Comparison of ENCODE assay signal across 7 cellular contexts in the genomic region with DNA sequence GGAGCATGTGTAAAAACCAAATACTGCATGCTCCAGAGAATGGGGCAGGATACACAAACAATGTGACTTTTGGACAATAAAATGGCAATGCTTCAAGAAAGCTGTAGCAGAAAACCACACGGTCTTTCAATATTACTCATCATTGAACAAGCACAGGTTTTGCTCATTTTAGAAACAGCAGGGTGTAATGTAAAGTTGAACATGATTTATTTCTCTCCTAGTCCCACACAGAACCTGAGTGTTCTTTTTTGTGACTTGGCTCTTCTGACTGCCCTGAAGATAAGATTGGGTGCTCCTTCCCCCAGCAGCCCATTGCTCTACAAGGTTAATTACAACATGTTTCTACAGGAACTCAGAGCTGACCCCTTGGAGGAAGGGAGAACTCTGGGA. TPM values are rescaled to one million over a fixed set of nuclear protein-coding genes. Genes with fewer than 3 reads are reported as not detected.
DNase-seq lines count a peak whose midpoint lies in the region; ATAC-seq lines count a peak whose summit lies in the region.
"Not testable (repeated sequence)": the region's sequence is repeated elsewhere in the genome, so short reads cannot be mapped to it uniquely, and the experiment has no call there.

No MANE protein-coding gene starts in this region.

- POLR2A ChIA-PET in activated CD4-positive, alpha-beta memory T cell treated with anti-CD3 and anti-CD28 coated beads, Interleukin-2, amount 10 ng/mL, durations not matched to agents 7 days and 5 days (lab: Charles Lee): interaction anchor here (1.5 kb wide), 1 partner anchor 35 kb away, joined by 3 read pairs; a partner anchor contains a TSS

- ATAC-seq in GM18861 (IDR thresholded peaks at IDR 0.05; ENCODE audit: unreplicated experiment) (peak; percentile 84), GM19468 (IDR thresholded peaks at IDR 0.05; ENCODE audit: extremely low read depth, unreplicated experiment) (peak; percentile 64), HG02623 (IDR thresholded peaks at IDR 0.05; ENCODE audit: unreplicated experiment) (peak; percentile 71), HG03097 (IDR thresholded peaks at IDR 0.05; ENCODE audit: low FRiP score, unreplicated experiment) (peak; percentile 70), HG03575 (IDR thresholded peaks at IDR 0.05; ENCODE audit: extremely low read depth, insufficient number of reproducible peaks, low FRiP score, unreplicated experiment) (peak; percentile 66)

- intact Hi-C loops in dendritic cell treated with granulocyte-macrophage colony-stimulating factor and Interleukin-4, amounts not matched to agents 40 ng/mL and 50 ng/mL, for 4 days (cut with micrococcal nuclease): not testable (repeated sequence)

- not testable (repeated sequence) for H3K27me3 Mint-ChIP-seq in activated CD4-positive, alpha-beta memory T cell treated with anti-CD3 and anti-CD28 coated beads, Interleukin-2, amount 10 ng/mL, durations not matched to agents 7 days and 5 days; dendritic cell treated with granulocyte-macrophage colony-stimulating factor and Interleukin-4, amounts not matched to agents 40 ng/mL and 50 ng/mL, for 4 days

- peak overlapping the region; percentile 95 for H3K27ac Mint-ChIP-seq in activated CD4-positive, alpha-beta memory T cell treated with anti-CD3 and anti-CD28 coated beads, Interleukin-2, amount 10 ng/mL, durations not matched to agents 7 days and 5 days
- H3K27ac Mint-ChIP-seq in dendritic cell treated with granulocyte-macrophage colony-stimulating factor and Interleukin-4, amounts not matched to agents 40 ng/mL and 50 ng/mL, for 4 days: peak overlapping the region; percentile 82

- not testable (repeated sequence) for H3K9me3 Mint-ChIP-seq in activated CD4-positive, alpha-beta memory T cell treated with anti-CD3 and anti-CD28 coated beads, Interleukin-2, amount 10 ng/mL, durations not matched to agents 7 days and 5 days; dendritic cell treated with granulocyte-macrophage colony-stimulating factor and Interleukin-4, amounts not matched to agents 40 ng/mL and 50 ng/mL, for 4 days

- H3K36me3 Mint-ChIP-seq in activated CD4-positive, alpha-beta memory T cell treated with anti-CD3 and anti-CD28 coated beads, Interleukin-2, amount 10 ng/mL, durations not matched to agents 7 days and 5 days (ENCODE audit: low read depth); dendritic cell treated with granulocyte-macrophage colony-stimulating factor and Interleukin-4, amounts not matched to agents 40 ng/mL and 50 ng/mL, for 4 days (ENCODE audit: low read depth): not testable (repeated sequence)

- peaks cover 27% of the 10 kb centered on the region for H3K4me1 Mint-ChIP-seq in activated CD4-positive, alpha-beta memory T cell treated with anti-CD3 and anti-CD28 coated beads, Interleukin-2, amount 10 ng/mL, durations not matched to agents 7 days and 5 days
- H3K4me1 Mint-ChIP-seq in dendritic cell treated with granulocyte-macrophage colony-stimulating factor and Interleukin-4, amounts not matched to agents 40 ng/mL and 50 ng/mL, for 4 days (ENCODE audit: low read depth): peaks cover 19% of the 10 kb centered on the region

- DNase-seq in activated CD4-positive, alpha-beta memory T cell treated with anti-CD3 and anti-CD28 coated beads, Interleukin-2, amount 10 ng/mL, durations not matched to agents 7 days and 5 days: not testable (repeated sequence)

- CTCF ChIA-PET in activated CD4-positive, alpha-beta memory T cell treated with anti-CD3 and anti-CD28 coated beads, Interleukin-2, amount 10 ng/mL, durations not matched to agents 7 days and 5 days (lab: Charles Lee): not testable (repeated sequence)

- peak overlapping the region; percentile 52 for H3K4me3 Mint-ChIP-seq in activated CD4-positive, alpha-beta memory T cell treated with anti-CD3 and anti-CD28 coated beads, Interleukin-2, amount 10 ng/mL, durations not matched to agents 7 days and 5 days
- not testable (repeated sequence) for H3K4me3 Mint-ChIP-seq in dendritic cell treated with granulocyte-macrophage colony-stimulating factor and Interleukin-4, amounts not matched to agents 40 ng/mL and 50 ng/mL, for 4 days

RNA-seq across cellular contexts. Expression of a gene that starts 35.1 kb away (rescaled TPM):
- 1 to 10 TPM; 6.1 to 7.2 TPM for total RNA-seq in activated CD4-positive, alpha-beta memory T cell treated with anti-CD3 and anti-CD28 coated beads, Interleukin-2, amount 10 ng/mL, durations not matched to agents 7 days and 5 days

RNA-seq across cellular contexts. Expression of a gene that starts 42.2 kb away (rescaled TPM):
- 1 to 10 TPM; 8.4 to 8.8 TPM for total RNA-seq in activated CD4-positive, alpha-beta memory T cell treated with anti-CD3 and anti-CD28 coated beads, Interleukin-2, amount 10 ng/mL, durations not matched to agents 7 days and 5 days
